1 cellular context compared by ENCODE assay signal in genomic region chr17:40366861-40367518, GRCh38.
TF ChIP-seq lines count a peak whose summit lies in the region.

No MANE protein-coding gene starts in this region.

TF ChIP-seq in H1, 55 proteins besides CTCF, POLR2A, EP300 and RAD21:
- no peak for TF ChIP-seq KDM4A (IDR thresholded peaks at IDR 0.05; ENCODE audit: low read depth, low read length, severe bottlenecking)
- TF ChIP-seq RBBP5 (IDR thresholded peaks at IDR 0.05; ENCODE audit: borderline replicate concordance, low read depth, low read length), result no peak
- TF ChIP-seq FOSL1 (IDR thresholded peaks at IDR 0.05; ENCODE audit: insufficient read depth, low read depth, low read length), result no peak
- TF ChIP-seq BCL11A (IDR thresholded peaks at IDR 0.05; ENCODE audit: low read depth in 2 of 2, low read length in 2 of 2), result no peak
- no peak for TF ChIP-seq TCF12 (IDR thresholded peaks at IDR 0.05; ENCODE audit: low read depth, low read length)
- no peak for TF ChIP-seq CHD1 (IDR thresholded peaks at IDR 0.05; ENCODE audit: low read depth, low read length)
- no peak for TF ChIP-seq SUZ12 (IDR thresholded peaks at IDR 0.05; ENCODE audit: low read length)
- no peak for TF ChIP-seq ATF2 (IDR thresholded peaks at IDR 0.05; ENCODE audit: low read length)
- no peak for TF ChIP-seq ATF3 (IDR thresholded peaks at IDR 0.05; ENCODE audit: insufficient read depth, low read depth, low read length)
- no peak for TF ChIP-seq SAP30 (IDR thresholded peaks at IDR 0.05; ENCODE audit: insufficient read depth, insufficient replicate concordance, low read length)
- no peak for TF ChIP-seq SP1 (IDR thresholded peaks at IDR 0.05; ENCODE audit: low read depth, low read length)
- TF ChIP-seq CEBPB (IDR thresholded peaks at IDR 0.05; ENCODE audit: low read depth, low read length), result no peak
- TF ChIP-seq EZH2 (IDR thresholded peaks at IDR 0.05; ENCODE audit: low read depth, low read length, severe bottlenecking), result no peak
- no peak for TF ChIP-seq KDM1A (IDR thresholded peaks at IDR 0.05; ENCODE audit: borderline replicate concordance, low read length)
- TF ChIP-seq USF2 (IDR thresholded peaks at IDR 0.05; ENCODE audit: low read length), result no peak
- no peak for TF ChIP-seq EGR1 (IDR thresholded peaks at IDR 0.05; ENCODE audit: borderline replicate concordance, low read depth, low read length)
- no peak for TF ChIP-seq SIN3A (conservative IDR thresholded peaks at IDR 0.05 in 1 of 2, IDR thresholded peaks at IDR 0.05 in 1 of 2; ENCODE audit: low read depth in 1 of 2, low read length in 2 of 2)
- TF ChIP-seq NRF1 (IDR thresholded peaks at IDR 0.05; ENCODE audit: low read depth, low read length), result no peak
- no peak for TF ChIP-seq YY1 (IDR thresholded peaks at IDR 0.05; ENCODE audit: low read depth, low read length)
- TF ChIP-seq CBX8 (IDR thresholded peaks at IDR 0.05; ENCODE audit: borderline replicate concordance, low read depth, low read length), result no peak
